8 cellular contexts compared by ENCODE assay signal in the genomic region with DNA sequence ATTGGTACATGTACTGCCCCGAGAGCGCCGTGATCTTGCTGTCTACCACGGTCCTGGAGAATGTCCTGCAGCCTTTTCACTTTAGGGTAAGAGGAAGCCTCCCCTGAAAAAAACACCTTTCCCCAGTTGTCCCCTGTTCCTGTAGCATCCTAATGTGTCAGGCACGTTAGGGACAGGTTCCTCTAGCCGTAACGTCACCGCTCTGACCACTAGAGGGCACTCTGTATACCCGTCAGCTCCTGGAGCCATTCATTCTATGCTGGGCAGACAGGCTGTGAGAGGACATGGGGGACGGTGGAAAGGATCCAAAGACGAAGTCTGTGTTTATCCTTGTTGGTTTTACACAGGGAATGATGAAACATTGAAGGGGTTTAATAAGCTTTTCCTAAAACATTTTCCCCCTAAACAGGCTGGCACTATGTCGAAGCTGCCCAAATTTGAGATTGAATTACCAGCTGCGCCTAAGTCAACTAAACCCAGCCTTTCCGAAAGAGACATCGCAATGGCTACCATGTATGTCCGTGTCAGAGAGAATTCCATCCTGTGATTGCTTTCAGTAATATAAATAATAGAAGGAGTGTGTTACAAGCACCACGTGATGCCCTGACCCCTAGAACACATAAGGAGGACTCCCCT. TPM values are rescaled to one million over a fixed set of nuclear protein-coding genes. Genes with fewer than 3 reads are reported as not detected.
DNase-seq lines count a peak whose midpoint lies in the region; ATAC-seq and TF ChIP-seq lines count a peak whose summit lies in the region.

No MANE protein-coding gene starts in this region.

- peaks cover 0 to 17% (median 0%) of the 10 kb centered on the region in 12 donors for H3K4me1 ChIP-seq in heart left ventricle

- TF ChIP-seq CTCF in GM10248 (IDR thresholded peaks at IDR 0.05; ENCODE audit: control extremely low read depth, extremely low read depth, low read depth, missing control alignments) (peak; percentile 93), heart left ventricle (IDR thresholded peaks at IDR 0.05) (peak; percentile 78 to 91 (median 88))

- no peak overlapping the region for H3K4me3 ChIP-seq in heart left ventricle

- no peaks in the 10 kb centered on the region for H3K9me3 ChIP-seq in heart left ventricle

- CTCF ChIA-PET in GM10248 (lab: Yijun Ruan, JAX) = interaction anchor here (0.6 to 6.0 kb wide), 36 partner anchors 11 to 673 kb away, joined by 3 to 46 read pairs (median 5); a partner anchor contains a TSS
- CTCF ChIA-PET in HEK293T (lab: Yijun Ruan, JAX) = interaction anchor here (0.6 to 1.9 kb wide), 11 partner anchors 10 to 281 kb away, joined by 3 to 12 read pairs (median 5); a partner anchor contains a TSS

- no peak for TF ChIP-seq POLR2A in heart left ventricle (IDR thresholded peaks at IDR 0.05)

- POLR2A ChIA-PET in GM10248 (lab: Yijun Ruan, JAX) = interaction anchor here (1.2 kb wide), 1 partner anchor 63 kb away, joined by 3 read pairs; no protein-coding TSS in a partner anchor
- POLR2A ChIA-PET in HEK293T (lab: Yijun Ruan, JAX) = interaction anchor here (1.1 kb wide), 1 partner anchor 63 kb away, joined by 4 read pairs; a partner anchor contains a TSS

- peaks cover 0 to 97% (median 71%) of the 10 kb centered on the region in 9 donors for H3K36me3 ChIP-seq in heart left ventricle

- WGBS in heart left ventricle, 4 donors = 44 to 48% (median 47%) methylated on average over 17 of the region's 17 CpGs

- no peak overlapping the region for H3K27ac ChIP-seq in heart left ventricle

- no peaks in the 10 kb centered on the region for H3K27me3 ChIP-seq in heart left ventricle

- intact Hi-C loops in heart left ventricle (cut with DNase I) = loop anchor here (1.0 to 10.0 kb wide), 7 partner anchors 71 to 299 kb away; a partner anchor contains a TSS

- ATAC-seq in heart left ventricle = peak; percentile 91 to 96 (median 94)

- peak; percentile 75 for DNase-seq in GM10248 (ENCODE audit: extremely low spot score)
- peak; percentile 88 for DNase-seq in HEK293T (ENCODE audit: extremely low spot score)
- peak; percentile 87 for DNase-seq in NCI-H1092 treated with DMSO at 0.1 percent for 48 hours (lab: John Stamatoyannopoulos, UW)
- DNase-seq in SW480 (ENCODE audit: low spot score) = peak; percentile 76
- DNase-seq in activated naive CD8-positive, alpha-beta T cell treated with anti-CD3 and anti-CD28 coated beads, Interleukin-2, amount 50 U/mL, for 16 hours (ENCODE audit: low read depth, low spot score) = peak; percentile 39
- peak in 4 of 5 donors; percentile 72 to 78 (median 74) for DNase-seq in heart left ventricle
- DNase-seq in renal cortical epithelial cell (ENCODE audit: low read depth) = peak; percentile 69
- DNase-seq in NCI-H524 treated with DMSO at 0.1 percent for 48 hours (lab: John Stamatoyannopoulos, UW) = no peak

TF ChIP-seq in HEK293T, 16 proteins besides CTCF, POLR2A, EP300 and RAD21:
- TF ChIP-seq ARNT (IDR thresholded peaks at IDR 0.05) = no peak
- TF ChIP-seq, protein P1, sequence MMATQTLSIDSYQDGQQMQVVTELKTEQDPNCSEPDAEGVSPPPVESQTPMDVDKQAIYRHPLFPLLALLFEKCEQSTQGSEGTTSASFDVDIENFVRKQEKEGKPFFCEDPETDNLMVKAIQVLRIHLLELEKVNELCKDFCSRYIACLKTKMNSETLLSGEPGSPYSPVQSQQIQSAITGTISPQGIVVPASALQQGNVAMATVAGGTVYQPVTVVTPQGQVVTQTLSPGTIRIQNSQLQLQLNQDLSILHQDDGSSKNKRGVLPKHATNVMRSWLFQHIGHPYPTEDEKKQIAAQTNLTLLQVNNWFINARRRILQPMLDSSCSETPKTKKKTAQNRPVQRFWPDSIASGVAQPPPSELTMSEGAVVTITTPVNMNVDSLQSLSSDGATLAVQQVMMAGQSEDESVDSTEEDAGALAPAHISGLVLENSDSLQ (IDR thresholded peaks at IDR 0.05) = peak; percentile 44
TF ChIP-seq in HEK293T: peak in this region for 1.

RNA-seq across cellular contexts. Expression of a gene that starts 12.7 kb away (rescaled TPM):
- 10 to 100 TPM; 12.2 to 24.2 (median 17.3) TPM for total RNA-seq in heart left ventricle
- polyA plus RNA-seq in heart left ventricle = 10 to 100 TPM; 24.9 to 27.8 TPM
- total RNA-seq in renal cortical epithelial cell = 34.9 and 39.9 TPM in 2 replicates
